Comparison of ENCODE assay signal across 17 cellular contexts in genomic region chr4:140659935-140660710, GRCh38.
"Had no signal": no experiment of that assay in that cellular context is flagged by ENCODE, and none has a peak within 500 bp of the region (broad histone marks: within the 10 kb centered on the region; RNA-seq: fewer than 3 reads in every experiment).

No MANE protein-coding gene starts in this region.

- ATAC-seq: activated naive CD8-positive, alpha-beta T cell treated with anti-CD3 and anti-CD28 coated beads, Interleukin-2, amount 50 U/mL, for 24 hours; activated T-helper 17 cell treated with anti-CD3 and anti-CD28 coated beads, Interleukin-2, amount 50 U/mL, for 72 hours; esophagus mucosa; pancreas; stimulated activated effector memory CD8-positive, alpha-beta T cell treated with anti-CD3 and anti-CD28 coated beads, Interleukin-12 subunit alpha, Interleukin-12 subunit beta, amount 100 ng/mL, for 72 hours; T-helper 17 cell had no signal

- H3K4me1 Mint-ChIP-seq: activated naive CD8-positive, alpha-beta T cell treated with anti-CD3 and anti-CD28 coated beads, Interleukin-2, amount 50 U/mL, for 24 hours; activated T-helper 17 cell treated with anti-CD3 and anti-CD28 coated beads, Interleukin-2, amount 50 U/mL, for 72 hours; stimulated activated effector memory CD8-positive, alpha-beta T cell treated with anti-CD3 and anti-CD28 coated beads, Interleukin-12 subunit alpha, Interleukin-12 subunit beta, amount 100 ng/mL, for 72 hours; T-helper 17 cell had no signal

- H3K4me3 Mint-ChIP-seq: activated naive CD4-positive, alpha-beta T cell treated with anti-CD3 and anti-CD28 coated beads for 36 hours; activated naive CD8-positive, alpha-beta T cell treated with anti-CD3 and anti-CD28 coated beads, Interleukin-2, amount 50 U/mL, for 24 hours; activated T-helper 17 cell treated with anti-CD3 and anti-CD28 coated beads, Interleukin-2, amount 50 U/mL, for 72 hours; naive B cell; stimulated activated effector memory CD8-positive, alpha-beta T cell treated with anti-CD3 and anti-CD28 coated beads, Interleukin-12 subunit alpha, Interleukin-12 subunit beta, amount 100 ng/mL, for 72 hours; T-helper 17 cell had no signal

- H3K9me3 ChIP-seq: ascending aorta, pancreas, sigmoid colon, thyroid gland, uterus had no signal

- H3K4me1 ChIP-seq: ascending aorta, pancreas, sigmoid colon, thyroid gland, uterus had no signal

- H3K27me3 ChIP-seq: ascending aorta, pancreas, sigmoid colon, thyroid gland, uterus had no signal

- H3K9me3 Mint-ChIP-seq: activated naive CD4-positive, alpha-beta T cell treated with anti-CD3 and anti-CD28 coated beads for 36 hours; activated naive CD8-positive, alpha-beta T cell treated with anti-CD3 and anti-CD28 coated beads, Interleukin-2, amount 50 U/mL, for 24 hours; activated T-helper 17 cell treated with anti-CD3 and anti-CD28 coated beads, Interleukin-2, amount 50 U/mL, for 72 hours; naive B cell; stimulated activated effector memory CD8-positive, alpha-beta T cell treated with anti-CD3 and anti-CD28 coated beads, Interleukin-12 subunit alpha, Interleukin-12 subunit beta, amount 100 ng/mL, for 72 hours had no signal

- H3K27ac Mint-ChIP-seq: activated naive CD4-positive, alpha-beta T cell treated with anti-CD3 and anti-CD28 coated beads for 36 hours; activated naive CD8-positive, alpha-beta T cell treated with anti-CD3 and anti-CD28 coated beads, Interleukin-2, amount 50 U/mL, for 24 hours; activated T-helper 17 cell treated with anti-CD3 and anti-CD28 coated beads, Interleukin-2, amount 50 U/mL, for 72 hours; stimulated activated effector memory CD8-positive, alpha-beta T cell treated with anti-CD3 and anti-CD28 coated beads, Interleukin-12 subunit alpha, Interleukin-12 subunit beta, amount 100 ng/mL, for 72 hours; T-helper 17 cell had no signal

- H3K4me3 ChIP-seq: ascending aorta, pancreas, sigmoid colon, thyroid gland, uterus had no signal

- H3K36me3 ChIP-seq: uterus had no signal

- DNase-seq: activated CD4-positive, alpha-beta T cell treated with anti-CD3 and anti-CD28 coated beads, Interleukin-2, amount 50 U/mL, for 48 hours; activated naive CD4-positive, alpha-beta T cell treated with anti-CD3 and anti-CD28 coated beads for 36 hours; activated naive CD8-positive, alpha-beta T cell treated with anti-CD3 and anti-CD28 coated beads, Interleukin-2, amount 50 U/mL, for 24 hours; hippocampal formation; kidney glomerular epithelial cell; naive B cell; pancreas; sigmoid colon; stimulated activated CD4-positive, alpha-beta T cell treated with anti-CD3 and anti-CD28 coated beads, Interleukin-12 subunit alpha, Interleukin-12 subunit beta, amount 100 ng/mL, for 4 hours; T-helper 17 cell; thyroid gland; uterus; WERI-Rb-1 had no signal

- H3K27ac ChIP-seq: ascending aorta, pancreas, sigmoid colon, thyroid gland, uterus, WERI-Rb-1 had no signal

- H3K36me3 Mint-ChIP-seq: stimulated activated effector memory CD8-positive, alpha-beta T cell treated with anti-CD3 and anti-CD28 coated beads, Interleukin-12 subunit alpha, Interleukin-12 subunit beta, amount 100 ng/mL, for 72 hours had no signal

- H3K27me3 Mint-ChIP-seq: activated naive CD8-positive, alpha-beta T cell treated with anti-CD3 and anti-CD28 coated beads, Interleukin-2, amount 50 U/mL, for 24 hours; naive B cell had no signal

- FAIRE-seq: pancreas had no signal
